ENCODE assay signal across 8 cellular contexts in genomic region chr11:66855574-66856495, GRCh38. TPM values are rescaled to one million over a fixed set of nuclear protein-coding genes. Genes with fewer than 3 reads are reported as not detected.
A peak's percentile ranks its signal among the peaks of the same experiment; 100 is the strongest.
DNase-seq lines count a peak whose midpoint lies in the region; ATAC-seq, FAIRE-seq and TF ChIP-seq lines count a peak whose summit lies in the region.

No MANE protein-coding gene starts in this region.

- H3K27ac ChIP-seq in skin epidermis, result peak overlapping the region; percentile 23 to 96 (median 88)

- peak; percentile 75 for FAIRE-seq in bronchial epithelial cell (lab: Jason Lieb, UNC)

- ATAC-seq in HG02884 (IDR thresholded peaks at IDR 0.05; ENCODE audit: unreplicated experiment), result peak; percentile 64

- no peaks in the 10 kb centered on the region for H3K36me3 Mint-ChIP-seq in immature natural killer cell

- no peak for TF ChIP-seq CTCF in bronchial epithelial cell (IDR thresholded peaks at IDR 0.05; ENCODE audit: insufficient read depth, low read length, severe bottlenecking)

- H3K4me1 Mint-ChIP-seq in immature natural killer cell, result peaks cover 6 to 7% of the 10 kb centered on the region in 2 donors

- peaks cover 2 to 8% (median 3%) of the 10 kb centered on the region in 3 donors for H3K27me3 Mint-ChIP-seq in immature natural killer cell (ENCODE audit: low read depth in 3 of 3)

- H3K9me3 Mint-ChIP-seq in immature natural killer cell, result no peaks in the 10 kb centered on the region

- no peaks in the 10 kb centered on the region for H3K27me3 ChIP-seq in bronchial epithelial cell (ENCODE audit: control insufficient read depth, insufficient read depth, low read length)

- H3K36me3 ChIP-seq in bronchial epithelial cell (ENCODE audit: control insufficient read depth, insufficient read depth, low read length), result peaks cover 12% of the 10 kb centered on the region

- peak overlapping the region; percentile 43 to 79 (median 61) for H3K27ac Mint-ChIP-seq in immature natural killer cell

- peak; percentile 62 to 84 for DNase-seq in activated CD4-positive, alpha-beta T cell treated with anti-CD3 and anti-CD28 coated beads for 24 hours (ENCODE audit: low read depth in 2 of 2)
- no peak for DNase-seq in activated CD4-positive, alpha-beta T cell treated with anti-CD3 and anti-CD28 coated beads for 4 hours
- DNase-seq in NCI-H2029 (lab: John Stamatoyannopoulos, UW) (peak; percentile 91), T-helper 9 cell (peak; percentile 67), bronchial epithelial cell (ENCODE audit: low read depth) (peak; percentile 47), immature natural killer cell (peak in 2 of 3 donors; percentile 65 to 70)

- H3K4me3 Mint-ChIP-seq in immature natural killer cell, result peak overlapping the region; percentile 81 to 87 (median 83)

- H3K4me3 ChIP-seq in bronchial epithelial cell (ENCODE audit: low read depth, low read length) (peak overlapping the region; percentile 66), skin epidermis (peak overlapping the region; percentile 46 to 71 (median 67))

RNA-seq across cellular contexts. Expression of gene LRFN4, which starts 1.0 kb away (rescaled TPM):
- total RNA-seq in bronchial epithelial cell, result 13.1 and 16.3 TPM in 2 replicates
- polyA plus RNA-seq in immature natural killer cell, result under 1 TPM in 2 of 3 donors, not detected in 1; 0.12 to 0.16 TPM

RNA-seq across cellular contexts. Expression of gene RCE1, which starts 12.6 kb away (rescaled TPM):
- total RNA-seq in bronchial epithelial cell, result 17.4 and 26.8 TPM in 2 replicates
- 10 to 100 TPM; 19.5 to 29.1 (median 27.5) TPM for polyA plus RNA-seq in immature natural killer cell

Comparison
In these comparisons a context has a peak if more than half of its experiments do, and no peak if none do; other contexts are left out.
1. DNase-seq: peak in activated CD4-positive, alpha-beta T cell treated with anti-CD3 and anti-CD28 coated beads for 24 hours (2 of 2), NCI-H2029 (single experiment), T-helper 9 cell (single experiment), bronchial epithelial cell (single experiment) and immature natural killer cell (2 of 3); none in activated CD4-positive, alpha-beta T cell treated with anti-CD3 and anti-CD28 coated beads for 4 hours (0 of 2).